In genomic region chr3:76585794-76586392, GRCh38 we compare ENCODE assay signal across 8 cellular contexts.
A peak's percentile ranks its signal among the peaks of the same experiment; 100 is the strongest.
DNase-seq lines count a peak whose midpoint lies in the region; ATAC-seq, FAIRE-seq and TF ChIP-seq lines count a peak whose summit lies in the region.
"Had no signal": no experiment of that assay in that cellular context is flagged by ENCODE, and none has a peak within 500 bp of the region (broad histone marks: within the 10 kb centered on the region; RNA-seq: fewer than 3 reads in every experiment).

No MANE protein-coding gene starts in this region.

- WGBS in IMR-90 (ENCODE audit: extremely low coverage in 2 of 2, insufficient read length in 1 of 2), 2 experiments: no CpG with 5 or more reads among the region's 2 CpGs
- 36 to 47% methylated on average over 2 of the region's 2 CpGs for WGBS in body of pancreas, 2 donors

- no peak overlapping the region for H2BK5ac ChIP-seq in IMR-90 (ENCODE audit: low read depth, low read length, poor library complexity, severe bottlenecking)

- H4K5ac ChIP-seq in IMR-90 (ENCODE audit: low read depth, low read length): no peak overlapping the region

- H3K4me1 ChIP-seq in IMR-90 (ENCODE audit: control insufficient read depth, insufficient read depth, low read length) (no peaks in the 10 kb centered on the region), body of pancreas (no peaks in the 10 kb centered on the region)

- in situ Hi-C loops in IMR-90 (cut with MboI; ENCODE audit: low sequenced_read_pairs): no loop called here

- H2BK20ac ChIP-seq in IMR-90 (ENCODE audit: low read depth, low read length): no peak overlapping the region

- H3K27ac Mint-ChIP-seq in nephron: no peak overlapping the region

- H2AK5ac ChIP-seq in IMR-90 (ENCODE audit: low read depth, low read length): no peak overlapping the region

- H3K9me3 ChIP-seq in IMR-90 (ENCODE audit: control insufficient read depth, insufficient read depth, low read length) (no peaks in the 10 kb centered on the region), body of pancreas (no peaks in the 10 kb centered on the region)

- H3K56ac ChIP-seq in IMR-90 (ENCODE audit: extremely low read depth, insufficient read depth, low read length): no peak overlapping the region

- no peaks in the 10 kb centered on the region for H3K36me3 Mint-ChIP-seq in nephron (ENCODE audit: low read depth)

- no peaks in the 10 kb centered on the region for H3K79me1 ChIP-seq in IMR-90 (ENCODE audit: low read depth in 1 of 2, low read length in 2 of 2)

- H3K4me3 ChIP-seq in GM06990 (replicated peaks; ENCODE audit: low read depth, low read length) (no peak overlapping the region), IMR-90 (ENCODE audit: insufficient read depth, low read depth, low read length) (no peak overlapping the region), body of pancreas (no peak overlapping the region)

- H3K27me3 ChIP-seq in GM06990 (replicated peaks; ENCODE audit: control insufficient read depth, insufficient read depth, low read length): no peaks in the 10 kb centered on the region
- no peaks in the 10 kb centered on the region for H3K27me3 ChIP-seq in IMR-90 (ENCODE audit: control insufficient read depth, insufficient read depth, low read length)
- H3K27me3 ChIP-seq in body of pancreas: no peaks in the 10 kb centered on the region

- peak; percentile 38 for TF ChIP-seq CTCF in GM06990 (IDR thresholded peaks at IDR 0.05; ENCODE audit: insufficient read depth, low read length, poor library complexity, severe bottlenecking)
- peak; percentile 63 for TF ChIP-seq CTCF in IMR-90 (conservative IDR thresholded peaks at IDR 0.05; ENCODE audit: low read depth, low read length)
- TF ChIP-seq CTCF in body of pancreas (IDR thresholded peaks at IDR 0.05): peak in 6 of 7 experiments; percentile 32 to 58 (median 38)
- peak; percentile 55 to 76 (median 60) for TF ChIP-seq CTCF in nephron (IDR thresholded peaks at IDR 0.05; ENCODE audit: unreplicated experiment in 3 of 3)

- no peak overlapping the region for H2AK9ac ChIP-seq in IMR-90 (replicated peaks; ENCODE audit: low read depth, low read length, poor library complexity)

- FAIRE-seq in H54 (lab: Jason Lieb, UNC): no peak
- FAIRE-seq: TTC549 had no signal

- no peak overlapping the region for H3K4me2 ChIP-seq in IMR-90 (ENCODE audit: low read depth, low read length)

- no peak overlapping the region for H3K9ac ChIP-seq in IMR-90 (ENCODE audit: low read depth, low read length)

- intact Hi-C loops in IMR-90 (cut with micrococcal nuclease) (loop anchor here (5.0 kb wide), 1 partner anchor 274 kb away; no protein-coding TSS in a partner anchor), body of pancreas (cut with DNase I) (no loop called here)

- no peaks in the 10 kb centered on the region for H3K9me1 ChIP-seq in IMR-90 (ENCODE audit: insufficient read depth, low read length)

- no peak overlapping the region for H2BK15ac ChIP-seq in IMR-90 (ENCODE audit: low read depth, low read length)

- no peak overlapping the region for H3K4me3 Mint-ChIP-seq in nephron

- no peaks in the 10 kb centered on the region for H4K20me1 ChIP-seq in IMR-90 (ENCODE audit: insufficient read depth, low read length)

- TF ChIP-seq POLR2A in IMR-90 (IDR thresholded peaks at IDR 0.05; ENCODE audit: low read depth, low read length) (no peak), body of pancreas (IDR thresholded peaks at IDR 0.05) (no peak), H54 (IDR thresholded peaks at IDR 0.05; ENCODE audit: low read depth, low read length) (no peak)

- no peaks in the 10 kb centered on the region for H3K9me3 Mint-ChIP-seq in nephron

- H2BK120ac ChIP-seq in IMR-90 (ENCODE audit: low read depth, low read length): no peak overlapping the region

- H4K8ac ChIP-seq in IMR-90 (ENCODE audit: low read depth in 2 of 2, low read length in 2 of 2): no peak overlapping the region

- no peak overlapping the region for H3K27ac ChIP-seq in IMR-90 (ENCODE audit: insufficient read depth, low read length)
- no peak overlapping the region for H3K27ac ChIP-seq in body of pancreas

- H3K36me3 ChIP-seq in GM06990 (ENCODE audit: control insufficient read depth, insufficient read depth, low read length) (no peaks in the 10 kb centered on the region), IMR-90 (ENCODE audit: control insufficient read depth, insufficient read depth, low read length) (no peaks in the 10 kb centered on the region), body of pancreas (replicated peaks in 1 of 2; ENCODE audit: insufficient read depth in 1 of 2, low read depth in 2 of 2) (no peaks in the 10 kb centered on the region)

- TF ChIP-seq RAD21 in IMR-90 (IDR thresholded peaks at IDR 0.05; ENCODE audit: low read length): peak; percentile 57

- ATAC-seq in IMR-90 (ENCODE audit: low read depth): peak; percentile 75
- ATAC-seq in body of pancreas: peak; percentile 35
- no peak for ATAC-seq in HG03196 (IDR thresholded peaks at IDR 0.05; ENCODE audit: unreplicated experiment)

- CTCF ChIA-PET in IMR-90 (lab: Yijun Ruan, JAX): interaction anchor here (0.6 to 1.9 kb wide), 4 partner anchors 12 to 205 kb away, joined by 3 to 4 read pairs (median 4); no protein-coding TSS in a partner anchor

- BruUV-seq in IMR-90 (replicated peaks; lab: Mats Ljungman, UMichigan): no TSS peak

- DNase-seq in GM06990 (ENCODE audit: extremely low read depth, insufficient read length) (no peak), IMR-90 (peak; percentile 32), body of pancreas (no peak), H54 (ENCODE audit: insufficient read length, low spot score) (no peak), NCI-H2029 treated with DMSO at 0.1 percent for 48 hours (lab: John Stamatoyannopoulos, UW) (no peak)

- H3K14ac ChIP-seq in IMR-90 (replicated peaks; ENCODE audit: low read depth, low read length): no peak overlapping the region

- no peak overlapping the region for H3K23ac ChIP-seq in IMR-90 (ENCODE audit: low read depth, low read length)

- H3K18ac ChIP-seq in IMR-90 (ENCODE audit: low read depth, low read length): no peak overlapping the region; the same call in 1 of the 2 replicates

- POLR2A ChIA-PET in IMR-90 (lab: Charles Lee; ENCODE audit: unreplicated experiment): no interaction called here

- no peaks in the 10 kb centered on the region for H3K4me1 Mint-ChIP-seq in nephron

- H3K4ac ChIP-seq in IMR-90 (ENCODE audit: low read depth, low read length): no peak overlapping the region

- no peak overlapping the region for H2AFZ ChIP-seq in IMR-90 (replicated peaks; ENCODE audit: low read length, poor library complexity)

- dilution Hi-C loops in IMR-90 (cut with HindIII; ENCODE audit: low sequenced_read_pairs, unreplicated experiment): no loop called here

- H3K27me3 Mint-ChIP-seq in nephron (ENCODE audit: low read depth): no peaks in the 10 kb centered on the region

- H4K91ac ChIP-seq in IMR-90 (ENCODE audit: insufficient read depth, low read depth, low read length): no peak overlapping the region

TF ChIP-seq in IMR-90, 13 proteins besides CTCF, POLR2A, EP300 and RAD21:
- TF ChIP-seq BHLHE40 (IDR thresholded peaks at IDR 0.05; ENCODE audit: low read depth, low read length) (no peak), FOS (IDR thresholded peaks at IDR 0.05; ENCODE audit: low read depth, low read length) (no peak), SMC3 (IDR thresholded peaks at IDR 0.05; ENCODE audit: low read depth, low read length) (peak; percentile 59), RFX5 (IDR thresholded peaks at IDR 0.05; ENCODE audit: low read depth, low read length) (no peak), CEBPB (IDR thresholded peaks at IDR 0.05; ENCODE audit: low read depth, low read length) (no peak)
